Comparison of ENCODE assay signal across 23 cellular contexts in the genomic region with DNA sequence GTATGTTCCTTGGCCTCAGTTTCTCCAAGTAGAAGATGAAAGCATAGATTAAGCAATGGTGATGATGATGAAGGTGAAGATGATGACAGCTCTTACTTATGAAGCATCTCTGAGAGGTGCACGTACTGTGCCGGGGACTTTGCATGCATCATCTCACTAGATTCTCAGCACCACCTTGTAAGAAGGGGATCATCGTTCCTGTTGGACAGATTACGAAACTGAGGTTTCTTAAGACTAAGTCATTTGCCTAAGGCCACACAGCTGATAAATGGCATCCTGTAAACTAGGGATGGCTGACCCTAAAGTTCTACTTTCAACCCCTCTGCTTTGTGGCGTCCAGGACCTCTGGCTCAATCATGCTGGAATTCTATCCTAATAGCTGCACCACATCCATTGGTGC. TPM values are rescaled to one million over a fixed set of nuclear protein-coding genes. Genes with fewer than 3 reads are reported as not detected.
"Had no signal": no experiment of that assay in that cellular context is flagged by ENCODE, and none has a peak within 500 bp of the region (broad histone marks: within the 10 kb centered on the region; RNA-seq: fewer than 3 reads in every experiment).

No MANE protein-coding gene starts in this region.

- H3K27ac Mint-ChIP-seq: activated B cell treated with CpG ODN at 0.5 μM for 24 hours; activated CD4-positive, alpha-beta T cell treated with anti-CD3 and anti-CD28 coated beads, Interleukin-2, amount 10 ng/mL, durations not matched to agents 24 days and 14 days; activated CD8-positive, alpha-beta T cell treated with anti-CD3 and anti-CD28 coated beads, Interleukin-2, amount 10 ng/mL, durations not matched to agents 7 days and 5 days; activated naive CD8-positive, alpha-beta T cell; memory B cell; naive thymus-derived CD8-positive, alpha-beta T cell had no signal

- H3K36me3 ChIP-seq: esophagus squamous epithelium, pancreas, stomach, thoracic aorta had no signal

- DNase-seq: activated B cell treated with CpG ODN at 0.5 μM for 24 hours; activated CD4-positive, alpha-beta T cell treated with anti-CD3 and anti-CD28 coated beads, Interleukin-2, amount 10 ng/mL, durations not matched to agents 24 days and 14 days; activated CD8-positive, alpha-beta memory T cell treated with anti-CD3 and anti-CD28 coated beads, Interleukin-2, amount 50 U/mL, for 4 hours; activated CD8-positive, alpha-beta T cell treated with anti-CD3 and anti-CD28 coated beads, Interleukin-2, amount 10 ng/mL, durations not matched to agents 7 days and 5 days; activated gamma-delta T cell treated with Interleukin-2 at 50 U/mL for 16 hours; amygdala; body of pancreas; central memory CD4-positive, alpha-beta T cell; cortex of kidney; effector CD4-positive, alpha-beta T cell; esophagus squamous epithelium; glutamatergic neuron; left ventricle myocardium superior; naive thymus-derived CD8-positive, alpha-beta T cell; pancreas; stomach had no signal

- H3K4me3 ChIP-seq: body of pancreas, esophagus squamous epithelium, pancreas, stomach, thoracic aorta had no signal

- H3K27me3 ChIP-seq: body of pancreas, pancreas had no signal

- H3K9me3 Mint-ChIP-seq: activated B cell treated with CpG ODN at 0.5 μM for 24 hours; activated CD4-positive, alpha-beta T cell treated with anti-CD3 and anti-CD28 coated beads, Interleukin-2, amount 10 ng/mL, durations not matched to agents 24 days and 14 days; memory B cell; naive thymus-derived CD8-positive, alpha-beta T cell had no signal

- H3K9me3 ChIP-seq: body of pancreas, esophagus squamous epithelium, pancreas, stomach, thoracic aorta had no signal

- H3K4me1 ChIP-seq: esophagus squamous epithelium, stomach had no signal

- H3K36me3 Mint-ChIP-seq: memory B cell; naive thymus-derived CD8-positive, alpha-beta T cell had no signal

- H3K4me3 Mint-ChIP-seq: activated B cell treated with CpG ODN at 0.5 μM for 24 hours; activated CD4-positive, alpha-beta T cell treated with anti-CD3 and anti-CD28 coated beads, Interleukin-2, amount 10 ng/mL, durations not matched to agents 24 days and 14 days; activated CD8-positive, alpha-beta T cell treated with anti-CD3 and anti-CD28 coated beads, Interleukin-2, amount 10 ng/mL, durations not matched to agents 7 days and 5 days; activated naive CD8-positive, alpha-beta T cell; memory B cell; naive thymus-derived CD8-positive, alpha-beta T cell had no signal

- ATAC-seq: activated CD8-positive, alpha-beta T cell treated with anti-CD3 and anti-CD28 coated beads, Interleukin-2, amount 10 ng/mL, durations not matched to agents 7 days and 5 days; body of pancreas; left ventricle myocardium superior; naive thymus-derived CD8-positive, alpha-beta T cell; pancreas; sciatic nerve had no signal

- H3K27ac ChIP-seq: body of pancreas, esophagus squamous epithelium, pancreas, stomach, thoracic aorta had no signal

RNA-seq across cellular contexts. Expression of a gene that starts 8.7 kb away (rescaled TPM):
- total RNA-seq: activated B cell treated with CpG ODN at 0.5 μM for 24 hours; activated CD4-positive, alpha-beta T cell treated with anti-CD3 and anti-CD28 coated beads, Interleukin-2, amount 10 ng/mL, durations not matched to agents 24 days and 14 days; activated CD8-positive, alpha-beta T cell treated with anti-CD3 and anti-CD28 coated beads, Interleukin-2, amount 10 ng/mL, durations not matched to agents 7 days and 5 days; body of pancreas; esophagus squamous epithelium; fibroblast of villous mesenchyme; left ventricle myocardium superior; mucosa of gallbladder; naive thymus-derived CD8-positive, alpha-beta T cell; sciatic nerve; stomach; thoracic aorta; ureter had no signal
- polyA plus RNA-seq: naive thymus-derived CD8-positive, alpha-beta T cell; pancreas; stomach had no signal

RNA-seq across cellular contexts. Expression of a gene that starts 19.8 kb away (rescaled TPM):
- total RNA-seq: activated B cell treated with CpG ODN at 0.5 μM for 24 hours; activated CD4-positive, alpha-beta T cell treated with anti-CD3 and anti-CD28 coated beads, Interleukin-2, amount 10 ng/mL, durations not matched to agents 24 days and 14 days; activated CD8-positive, alpha-beta T cell treated with anti-CD3 and anti-CD28 coated beads, Interleukin-2, amount 10 ng/mL, durations not matched to agents 7 days and 5 days; body of pancreas; esophagus squamous epithelium; fibroblast of villous mesenchyme; left ventricle myocardium superior; mucosa of gallbladder; naive thymus-derived CD8-positive, alpha-beta T cell; pancreas; sciatic nerve; thoracic aorta; ureter had no signal
- polyA plus RNA-seq: naive thymus-derived CD8-positive, alpha-beta T cell; pancreas; stomach had no signal

RNA-seq across cellular contexts. Expression of a gene that starts 40.8 kb away (rescaled TPM):
- total RNA-seq: activated B cell treated with CpG ODN at 0.5 μM for 24 hours; activated CD4-positive, alpha-beta T cell treated with anti-CD3 and anti-CD28 coated beads, Interleukin-2, amount 10 ng/mL, durations not matched to agents 24 days and 14 days; activated CD8-positive, alpha-beta T cell treated with anti-CD3 and anti-CD28 coated beads, Interleukin-2, amount 10 ng/mL, durations not matched to agents 7 days and 5 days; body of pancreas; esophagus squamous epithelium; fibroblast of villous mesenchyme; left ventricle myocardium superior; mucosa of gallbladder; naive thymus-derived CD8-positive, alpha-beta T cell; pancreas; sciatic nerve; stomach; thoracic aorta; ureter had no signal
- polyA plus RNA-seq: naive thymus-derived CD8-positive, alpha-beta T cell; pancreas had no signal
